In the genomic region with DNA sequence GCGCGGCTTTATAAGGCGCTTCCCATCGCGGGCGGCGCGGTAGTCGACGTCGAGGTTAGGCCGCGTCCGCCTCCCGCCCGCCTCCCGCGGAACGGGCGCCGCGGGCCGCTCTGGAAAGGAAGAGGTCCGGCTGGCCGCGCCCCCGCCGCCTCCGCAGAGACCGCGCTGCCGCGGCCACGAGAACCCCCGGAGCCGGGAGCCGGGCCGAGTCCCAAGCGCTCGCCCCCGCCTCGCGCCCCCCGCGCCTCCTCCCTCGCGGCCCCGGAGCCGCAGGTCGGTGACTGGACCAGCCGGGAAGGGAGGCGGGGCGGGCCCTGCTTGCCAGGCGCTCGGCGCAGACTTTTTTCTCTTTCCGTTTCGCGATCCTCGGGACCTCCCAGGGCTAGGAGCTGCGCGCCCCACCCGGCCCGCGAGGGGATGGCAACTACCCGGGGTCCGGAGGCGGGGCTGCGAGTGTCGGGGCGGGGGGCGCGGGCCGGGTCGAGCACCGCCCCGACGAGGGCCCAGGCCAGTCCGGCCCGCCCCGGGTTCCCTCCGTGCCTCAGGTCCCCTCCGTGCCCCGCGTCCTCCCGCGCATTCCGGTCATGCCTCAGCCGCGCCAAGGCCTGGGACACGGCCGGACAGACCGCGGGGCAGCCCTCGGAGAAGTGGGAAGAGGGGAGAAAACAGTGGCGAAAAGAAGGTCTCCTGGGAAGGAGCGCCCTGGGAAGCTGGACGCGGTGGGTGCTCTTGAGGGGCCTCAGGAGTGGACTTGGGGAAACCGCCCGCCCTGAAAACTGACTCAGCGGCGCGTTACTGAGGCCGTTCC, we compare ENCODE assay signal across 8 cellular contexts. TPM values are rescaled to one million over a fixed set of nuclear protein-coding genes. Genes with fewer than 3 reads are reported as not detected.
DNase-seq lines count a peak whose midpoint lies in the region; ATAC-seq and TF ChIP-seq lines count a peak whose summit lies in the region.

No MANE protein-coding gene starts in this region.

- peak; percentile 58 for ATAC-seq in HG02938 (IDR thresholded peaks at IDR 0.05; ENCODE audit: unreplicated experiment)

- peak overlapping the region; percentile 72 for H3K4me3 ChIP-seq in epithelial cell of proximal tubule (ENCODE audit: low read depth, low read length)

- DNase-seq in SIG-M5 treated with dmso at 0.1 percent for 504 hours (lab: John Stamatoyannopoulos, UW; ENCODE audit: unreplicated experiment), result peak; percentile 46
- DNase-seq in SIG-M5 (lab: John Stamatoyannopoulos, UW), result no peak
- peak; percentile 15 for DNase-seq in NCI-H510A treated with DMSO at 0.1 percent for 48 hours (lab: John Stamatoyannopoulos, UW)
- DNase-seq in activated T-cell treated with anti-CD3 and anti-CD28 coated beads, Interleukin-2, amount 50 U/mL, for 1 hour, result peak; percentile 66
- DNase-seq in epithelial cell of proximal tubule (ENCODE audit: low read depth), result no peak
- peak; percentile 87 for DNase-seq in mucosa of gallbladder (ENCODE audit: low spot score)
- DNase-seq in stimulated activated CD8-positive, alpha-beta memory T cell treated with anti-CD3 and anti-CD28 coated beads, Interleukin-4, amount 100 ng/mL, for 4 hours (ENCODE audit: low read depth in 2 of 2, low spot score in 1 of 2), result peak; percentile 31 to 40

- TF ChIP-seq CTCF in epithelial cell of proximal tubule (conservative IDR thresholded peaks at IDR 0.05; ENCODE audit: low read depth, low read length), result no peak

RNA-seq across cellular contexts. Expression of gene PXDC1, which starts 0.4 kb away (rescaled TPM):
- total RNA-seq in epithelial cell of proximal tubule (36.4 and 37.6 TPM in 2 replicates), mucosa of gallbladder (48.4 TPM)

Comparison
In these comparisons a context has a peak if more than half of its experiments do, and no peak if none do; other contexts are left out.
1. DNase-seq: peak in SIG-M5 treated with dmso at 0.1 percent for 504 hours (single experiment), NCI-H510A treated with DMSO at 0.1 percent for 48 hours (single experiment), activated T-cell treated with anti-CD3 and anti-CD28 coated beads, Interleukin-2, amount 50 U/mL, for 1 hour (single experiment), mucosa of gallbladder (single experiment) and stimulated activated CD8-positive, alpha-beta memory T cell treated with anti-CD3 and anti-CD28 coated beads, Interleukin-4, amount 100 ng/mL, for 4 hours (2 of 2); none in SIG-M5 (single experiment) and epithelial cell of proximal tubule (single experiment).